ENCODE assay signal across 8 cellular contexts in the genomic region with DNA sequence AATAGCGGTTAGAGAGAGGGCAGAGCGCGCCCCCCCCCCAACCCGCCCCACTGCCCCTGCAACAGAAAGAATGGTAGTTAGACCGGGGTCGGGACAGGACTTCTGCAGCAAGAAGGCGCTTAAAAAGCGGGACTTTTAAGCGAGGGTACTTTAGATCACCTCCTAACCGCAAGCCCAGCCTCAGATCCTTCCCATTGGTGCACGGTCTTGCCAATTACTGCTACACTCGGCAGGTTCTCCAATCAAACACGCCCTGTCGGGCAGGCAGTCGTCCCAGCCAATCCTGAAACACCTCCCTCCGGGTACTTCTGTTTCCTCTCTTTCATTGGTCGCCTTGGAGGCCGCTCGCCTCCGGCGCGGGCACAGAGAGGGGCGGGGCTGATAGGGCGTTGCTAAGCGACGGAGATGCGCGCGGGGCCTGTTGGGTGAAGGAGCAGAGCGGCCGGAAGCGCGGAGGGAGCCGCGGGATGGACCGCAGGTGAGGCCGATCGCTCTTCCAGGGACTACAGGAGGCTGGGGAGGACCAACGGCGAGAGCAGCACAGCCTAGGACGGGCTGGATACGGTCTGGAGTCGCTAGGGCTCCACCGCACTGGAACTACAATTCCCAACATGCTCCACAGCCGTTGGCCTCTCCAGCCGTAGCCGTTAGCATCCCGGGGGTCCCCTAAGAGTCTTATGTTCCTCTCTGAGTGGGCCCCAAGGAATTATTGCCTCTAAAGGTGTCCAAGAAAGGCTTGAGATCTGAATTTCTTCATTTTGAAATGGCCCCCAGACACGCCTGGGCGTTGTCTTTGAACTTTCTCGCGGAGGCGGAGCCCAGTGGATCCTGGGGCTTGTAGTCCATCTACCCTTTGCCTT. TPM values are rescaled to one million over a fixed set of nuclear protein-coding genes. Genes with fewer than 3 reads are reported as not detected.
DNase-seq lines count a peak whose midpoint lies in the region; ATAC-seq and TF ChIP-seq lines count a peak whose summit lies in the region.

TSS of gene PROSER3 (plus strand) at position 428 of the 860 bp plus-strand sequence. CDS start at position 468, 40 bp downstream.

- H3K4me1 Mint-ChIP-seq in CD8-positive, alpha-beta T cell (ENCODE audit: low read depth): peaks cover 34% of the 10 kb centered on the region

- CTCF ChIA-PET in CD8-positive, alpha-beta T cell (lab: Charles Lee): interaction anchor here (1.5 kb wide), 1 partner anchor 63 kb away, joined by 3 read pairs; no protein-coding TSS in a partner anchor

- peaks cover 9% of the 10 kb centered on the region for H3K27me3 Mint-ChIP-seq in CD8-positive, alpha-beta T cell (ENCODE audit: low read depth)

- H3K27ac ChIP-seq in CD8-positive, alpha-beta T cell (ENCODE audit: low read depth, low read length): peak within 1 kb of the TSS; percentile 95
- peak within 1 kb of the TSS; percentile 9 for H3K27ac ChIP-seq in ectodermal cell (ENCODE audit: insufficient read depth, low read depth, low read length, poor library complexity, severe bottlenecking)
- H3K27ac ChIP-seq in lower lobe of right lung: peak within 1 kb of the TSS; percentile 99

- 0% methylated on average over 53 of the region's 53 CpGs for WGBS in ectodermal cell, 2 experiments

- peaks cover 33% of the 10 kb centered on the region for H3K36me3 Mint-ChIP-seq in CD8-positive, alpha-beta T cell

- peak within 1 kb of the TSS; percentile 96 for H3K4me3 Mint-ChIP-seq in CD8-positive, alpha-beta T cell

- peaks cover 10% of the 10 kb centered on the region for H3K36me3 ChIP-seq in CD8-positive, alpha-beta T cell (ENCODE audit: insufficient read depth, low read length)
- H3K36me3 ChIP-seq in ectodermal cell (ENCODE audit: control insufficient read depth, insufficient read depth, low read length) (peaks cover 10% of the 10 kb centered on the region), lower lobe of right lung (peaks cover 35% of the 10 kb centered on the region)

- H3K27me3 ChIP-seq in CD8-positive, alpha-beta T cell (ENCODE audit: insufficient read depth, low read length): no peaks in the 10 kb centered on the region
- peaks cover 22% of the 10 kb centered on the region for H3K27me3 ChIP-seq in ectodermal cell (ENCODE audit: control insufficient read depth, insufficient read depth, low read length, poor library complexity, severe bottlenecking)
- no peaks in the 10 kb centered on the region for H3K27me3 ChIP-seq in lower lobe of right lung (ENCODE audit: low read depth)

- no peaks in the 10 kb centered on the region for H3K9me3 ChIP-seq in CD8-positive, alpha-beta T cell (ENCODE audit: low read length)
- H3K9me3 ChIP-seq in ectodermal cell (ENCODE audit: control insufficient read depth, low read length) (no peaks in the 10 kb centered on the region), lower lobe of right lung (no peaks in the 10 kb centered on the region)

- peak within 1 kb of the TSS; percentile 98 for H3K4me3 ChIP-seq in CD8-positive, alpha-beta T cell (ENCODE audit: low read depth, low read length)
- peak within 1 kb of the TSS; percentile 99 for H3K4me3 ChIP-seq in ectodermal cell (ENCODE audit: insufficient read depth, low read depth, low read length)
- peak within 1 kb of the TSS; percentile 99 for H3K4me3 ChIP-seq in lower lobe of right lung

- peak; percentile 95 for ATAC-seq in CD8-positive, alpha-beta T cell
- ATAC-seq in GM19467 (IDR thresholded peaks at IDR 0.05; ENCODE audit: unreplicated experiment) (peak; percentile 89), lower lobe of right lung (peak; percentile 97 to 98)

- intact Hi-C loops in CD8-positive, alpha-beta T cell (cut with DNase I, micrococcal nuclease): loop anchor here (1.0 to 2.0 kb wide), 7 partner anchors 10 to 257 kb away; partner anchors contain the start of genes ARHGAP33 (in 2 of the 2), LIN37 (in 2 of the 2) and ALKBH6 (in 1 of the 2)
- intact Hi-C loops in lower lobe of right lung (cut with DNase I): no loop called here

- POLR2A ChIA-PET in CD8-positive, alpha-beta T cell (lab: Charles Lee): interaction anchor here (0.8 to 2.0 kb wide), 3 partner anchors 10 to 56 kb away, joined by 3 to 7 read pairs (median 6); partner anchors contain the start of genes LIN37, PSENEN and U2AF1L4

- peak; percentile 96 to 99 (median 97) for DNase-seq in CD8-positive, alpha-beta T cell
- DNase-seq in HS-27A (ENCODE audit: low read depth) (peak; percentile 100), NK-92 (lab: John Stamatoyannopoulos, UW; ENCODE audit: unreplicated experiment) (peak; percentile 84), lower lobe of right lung (peak; percentile 99)
- DNase-seq in activated CD8-positive, alpha-beta memory T cell treated with anti-CD3 and anti-CD28 coated beads for 1 hour (ENCODE audit: extremely low read depth in 1 of 2, low read depth in 1 of 2): peak; percentile 94 to 96
- peak; percentile 97 to 99 (median 97) for DNase-seq in stimulated activated CD4-positive, alpha-beta T cell treated with anti-CD3 and anti-CD28 coated beads, TNF-alpha, amount 100 ng/mL, for 24 hours (ENCODE audit: low read depth in 3 of 3)

- no peaks in the 10 kb centered on the region for H3K9me3 Mint-ChIP-seq in CD8-positive, alpha-beta T cell

- peak within 1 kb of the TSS; percentile 97 for H3K27ac Mint-ChIP-seq in CD8-positive, alpha-beta T cell

- TF ChIP-seq CTCF in CD8-positive, alpha-beta T cell (IDR thresholded peaks at IDR 0.05): no peak
- TF ChIP-seq CTCF in lower lobe of right lung (IDR thresholded peaks at IDR 0.05): no peak

- H3K4me1 ChIP-seq in CD8-positive, alpha-beta T cell (ENCODE audit: insufficient read depth, low read length): peaks cover 25% of the 10 kb centered on the region
- H3K4me1 ChIP-seq in ectodermal cell (ENCODE audit: control insufficient read depth, insufficient read depth, low read length): peaks cover 16% of the 10 kb centered on the region
- H3K4me1 ChIP-seq in lower lobe of right lung: peaks cover 32% of the 10 kb centered on the region

RNA-seq across cellular contexts. Expression of gene PROSER3, which starts in this region (rescaled TPM):
- 10 to 100 TPM; 17.3 to 19.5 TPM for total RNA-seq in CD8-positive, alpha-beta T cell
- polyA plus RNA-seq in ectodermal cell (2013, experiment 1 of 4): 38.6 TPM
- polyA plus RNA-seq in ectodermal cell (2013, experiment 2 of 4): 30.1 TPM
- polyA plus RNA-seq in ectodermal cell (2013, experiment 3 of 4): 25.9 TPM
- 27.7 TPM for polyA plus RNA-seq in ectodermal cell (2013, experiment 4 of 4)
- total RNA-seq in lower lobe of right lung: 20.8 TPM

Comparison
In these comparisons a context has a peak if more than half of its experiments do, and no peak if none do; other contexts are left out.
1. Peak in every context shown above with its lines: DNase-seq, ATAC-seq, H3K4me3 ChIP-seq and H3K27ac ChIP-seq.
2. H3K27ac ChIP-seq: peak in every context shown above with its lines; median percentile 99 in lower lobe of right lung; 95 in CD8-positive, alpha-beta T cell; 9 in ectodermal cell.